ENCODE assay signal across 8 cellular contexts in the genomic region with DNA sequence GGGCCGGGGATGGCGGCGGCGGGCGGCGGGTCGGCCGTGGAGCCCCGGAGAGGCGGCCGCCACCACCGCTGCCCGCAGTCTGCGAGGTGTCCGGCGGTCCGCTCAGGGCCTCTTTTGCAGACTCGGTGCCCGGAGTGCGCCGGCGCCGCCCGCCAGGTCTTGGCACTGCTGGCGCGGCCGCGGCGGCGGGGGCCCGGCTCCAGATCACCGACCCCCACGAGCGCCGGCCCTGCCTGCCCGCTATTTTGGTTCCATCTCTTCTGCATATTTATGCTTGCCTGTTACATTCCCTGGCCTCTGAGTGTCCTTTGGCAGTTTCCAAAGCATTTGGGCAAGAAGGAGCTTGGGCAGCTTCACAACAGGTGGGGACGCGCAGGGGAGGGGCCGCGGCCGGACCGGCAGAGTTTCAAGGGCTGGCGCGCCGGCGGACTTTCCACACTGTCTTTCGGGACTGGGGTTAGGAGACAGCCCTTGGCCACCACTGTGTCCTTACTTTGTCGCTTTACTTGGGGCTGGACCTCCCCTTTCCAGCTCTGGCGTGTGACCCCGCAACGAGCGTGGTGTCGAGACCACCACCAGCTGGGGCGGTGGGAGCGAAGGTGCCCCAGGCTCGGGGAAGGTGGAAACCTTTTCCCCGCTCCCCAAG. TPM values are rescaled to one million over a fixed set of nuclear protein-coding genes. Genes with fewer than 3 reads are reported as not detected.
DNase-seq lines count a peak whose midpoint lies in the region; ATAC-seq and TF ChIP-seq lines count a peak whose summit lies in the region.

No MANE protein-coding gene starts in this region.

- H3K4me1 ChIP-seq in CD4-positive, CD25-positive, alpha-beta regulatory T cell (ENCODE audit: control insufficient read depth, insufficient read depth, low read length, poor library complexity, severe bottlenecking), result peaks cover 46% of the 10 kb centered on the region

- peaks cover 0 to 2% (median 0%) of the 10 kb centered on the region in 7 donors for H3K9me3 Mint-ChIP-seq in CD4-positive, CD25-positive, alpha-beta regulatory T cell

- H3K36me3 ChIP-seq in CD4-positive, CD25-positive, alpha-beta regulatory T cell (ENCODE audit: control insufficient read depth, insufficient read depth, low read length), result no peaks in the 10 kb centered on the region

- TF ChIP-seq CTCF in astrocyte of the spinal cord (IDR thresholded peaks at IDR 0.05; ENCODE audit: low read depth, low read length), result no peak

- peak overlapping the region; percentile 60 for H3K4me3 ChIP-seq in CD4-positive, CD25-positive, alpha-beta regulatory T cell (ENCODE audit: low read depth, low read length)
- H3K4me3 ChIP-seq in astrocyte of the spinal cord (ENCODE audit: low read depth, low read length) (peak overlapping the region; percentile 82), iPS-11a (ENCODE audit: low read depth, low read length) (peak overlapping the region; percentile 75), skeletal muscle cell (ENCODE audit: low read depth, low read length) (peak overlapping the region; percentile 84)

- H3K4me3 Mint-ChIP-seq in CD4-positive, CD25-positive, alpha-beta regulatory T cell, result peak overlapping the region; percentile 92 to 96 (median 93)
- peak overlapping the region; percentile 92 for H3K4me3 Mint-ChIP-seq in T-helper 17 cell

- H3K27me3 Mint-ChIP-seq in CD4-positive, CD25-positive, alpha-beta regulatory T cell, result peaks cover 4% of the 10 kb centered on the region
- H3K27me3 Mint-ChIP-seq in T-helper 17 cell, result no peaks in the 10 kb centered on the region

- H3K4me1 Mint-ChIP-seq in CD4-positive, CD25-positive, alpha-beta regulatory T cell, result peaks cover 24 to 70% (median 44%) of the 10 kb centered on the region in 4 donors
- peaks cover 36% of the 10 kb centered on the region for H3K4me1 Mint-ChIP-seq in T-helper 17 cell

- ATAC-seq in CD4-positive, CD25-positive, alpha-beta regulatory T cell (ENCODE audit: low read depth in 2 of 2), result peak in 1 of 2 donors; percentile 18
- peak; percentile 34 for ATAC-seq in GM19452 (IDR thresholded peaks at IDR 0.05; ENCODE audit: unreplicated experiment)
- peak; percentile 38 for ATAC-seq in HG03521 (IDR thresholded peaks at IDR 0.05; ENCODE audit: unreplicated experiment)
- peak; percentile 13 for ATAC-seq in T-helper 17 cell

- peak overlapping the region; percentile 91 to 97 (median 92) for H3K27ac Mint-ChIP-seq in CD4-positive, CD25-positive, alpha-beta regulatory T cell
- peak overlapping the region; percentile 96 for H3K27ac Mint-ChIP-seq in T-helper 17 cell

- no peaks in the 10 kb centered on the region for H3K36me3 Mint-ChIP-seq in CD4-positive, CD25-positive, alpha-beta regulatory T cell
- H3K36me3 Mint-ChIP-seq in T-helper 17 cell (ENCODE audit: low read depth), result no peaks in the 10 kb centered on the region

- peak in 2 of 3 donors; percentile 6 to 44 for DNase-seq in CD4-positive, CD25-positive, alpha-beta regulatory T cell
- DNase-seq in T-helper 17 cell (peak; percentile 10 to 19 (median 13)), astrocyte of the spinal cord (ENCODE audit: low read depth, low spot score) (peak; percentile 32), skeletal muscle cell (ENCODE audit: low read depth) (no peak), cortex of kidney (lab: John Stamatoyannopoulos, UW) (no peak)

- in situ Hi-C loops in astrocyte of the spinal cord (cut with HindIII; ENCODE audit: low sequenced_read_pairs), result no loop called here

- no peaks in the 10 kb centered on the region for H3K9me3 ChIP-seq in CD4-positive, CD25-positive, alpha-beta regulatory T cell (ENCODE audit: control insufficient read depth in 2 of 2, low read length in 2 of 2)
- no peaks in the 10 kb centered on the region for H3K9me3 ChIP-seq in T-helper 17 cell (ENCODE audit: control insufficient read depth, low read length, poor library complexity, severe bottlenecking)

- peak overlapping the region; percentile 77 for H3K27ac ChIP-seq in CD4-positive, CD25-positive, alpha-beta regulatory T cell (ENCODE audit: insufficient read depth, low read length, poor library complexity, severe bottlenecking)

- H3K27me3 ChIP-seq in CD4-positive, CD25-positive, alpha-beta regulatory T cell (ENCODE audit: control insufficient read depth, insufficient read depth, low read length), result no peaks in the 10 kb centered on the region

RNA-seq across cellular contexts. Expression of gene TAPT1, which starts 0.7 kb away (rescaled TPM):
- 86.8 TPM for total RNA-seq in CD4-positive, CD25-positive, alpha-beta regulatory T cell
- 10 to 100 TPM; 26.0 to 35.3 (median 32.6) TPM for polyA plus RNA-seq in CD4-positive, CD25-positive, alpha-beta regulatory T cell
- 10 to 100 TPM; 71.3 to 83.6 TPM for total RNA-seq in T-helper 17 cell

Comparison
In these comparisons a context has a peak if more than half of its experiments do, and no peak if none do; other contexts are left out.
1. DNase-seq: peak in CD4-positive, CD25-positive, alpha-beta regulatory T cell (2 of 3), T-helper 17 cell (3 of 3) and astrocyte of the spinal cord (single experiment); none in skeletal muscle cell (single experiment) and cortex of kidney (single experiment).
2. Peak in every context shown above with its lines, with median percentiles within 50 percentile points of each other: H3K4me3 ChIP-seq.